In genomic region chr5:65047948-65048690, GRCh38 we compare ENCODE assay signal across 15 cellular contexts.
A peak's percentile ranks its signal among the peaks of the same experiment; 100 is the strongest.
DNase-seq lines count a peak whose midpoint lies in the region; ATAC-seq, FAIRE-seq and TF ChIP-seq lines count a peak whose summit lies in the region.
"Had no signal": no experiment of that assay in that cellular context is flagged by ENCODE, and none has a peak within 500 bp of the region (broad histone marks: within the 10 kb centered on the region; RNA-seq: fewer than 3 reads in every experiment).

No MANE protein-coding gene starts in this region.

- H3K27ac ChIP-seq in SK-N-SH (ENCODE audit: low read depth in 2 of 2, low read length in 1 of 2): no peak overlapping the region
- H3K27ac ChIP-seq: 22Rv1, KMS-11, RWPE1, spleen had no signal

- H3K4me1 Mint-ChIP-seq in stimulated activated effector memory CD8-positive, alpha-beta T cell treated with anti-CD3 and anti-CD28 coated beads, Interleukin-12 subunit alpha, Interleukin-12 subunit beta, amount 100 ng/mL, for 72 hours: no peaks in the 10 kb centered on the region
- H3K4me1 Mint-ChIP-seq: neural crest cell had no signal

- H4K20me1 ChIP-seq in SK-N-SH (ENCODE audit: insufficient read depth): no peaks in the 10 kb centered on the region

- H2AFZ ChIP-seq in SK-N-SH (ENCODE audit: low read depth): no peak overlapping the region

- H3K4me2 ChIP-seq in SK-N-SH: no peak overlapping the region
- H3K4me2 ChIP-seq: KMS-11 had no signal

- POLR2A ChIA-PET in SK-N-SH (lab: Yijun Ruan, JAX): no interaction called here

- H3K79me2 ChIP-seq in SK-N-SH (ENCODE audit: insufficient read depth): no peaks in the 10 kb centered on the region

- 70% methylated on average over 2 of the region's 2 CpGs for WGBS in SK-N-SH (ENCODE audit: low lambda C conversion rate)

- H3K36me3 Mint-ChIP-seq in stimulated activated effector memory CD8-positive, alpha-beta T cell treated with anti-CD3 and anti-CD28 coated beads, Interleukin-12 subunit alpha, Interleukin-12 subunit beta, amount 100 ng/mL, for 72 hours: no peaks in the 10 kb centered on the region

- FAIRE-seq in H54 (lab: Jason Lieb, UNC): no peak

- H3K27ac Mint-ChIP-seq in stimulated activated effector memory CD8-positive, alpha-beta T cell treated with anti-CD3 and anti-CD28 coated beads, Interleukin-12 subunit alpha, Interleukin-12 subunit beta, amount 100 ng/mL, for 72 hours: no peak overlapping the region

- no peak for TF ChIP-seq RAD21 in SK-N-SH (IDR thresholded peaks at IDR 0.05; ENCODE audit: low read length)

- no peaks in the 10 kb centered on the region for H3K36me3 ChIP-seq in SK-N-SH (replicated peaks in 1 of 2; ENCODE audit: control insufficient read depth in 1 of 2, insufficient read depth in 2 of 2, low read length in 1 of 2)
- H3K36me3 ChIP-seq: spleen had no signal

- H3K4me3 Mint-ChIP-seq in stimulated activated effector memory CD8-positive, alpha-beta T cell treated with anti-CD3 and anti-CD28 coated beads, Interleukin-12 subunit alpha, Interleukin-12 subunit beta, amount 100 ng/mL, for 72 hours: no peak overlapping the region
- H3K4me3 Mint-ChIP-seq: neural crest cell had no signal

- H3K9ac ChIP-seq in SK-N-SH: no peak overlapping the region
- H3K9ac ChIP-seq: KMS-11 had no signal

- H3K9me3 Mint-ChIP-seq in stimulated activated effector memory CD8-positive, alpha-beta T cell treated with anti-CD3 and anti-CD28 coated beads, Interleukin-12 subunit alpha, Interleukin-12 subunit beta, amount 100 ng/mL, for 72 hours: no peaks in the 10 kb centered on the region
- H3K9me3 Mint-ChIP-seq: neural crest cell had no signal

- H3K27me3 ChIP-seq in SK-N-SH (ENCODE audit: insufficient read depth): no peaks in the 10 kb centered on the region
- H3K27me3 ChIP-seq: spleen had no signal

- H3K9me2 ChIP-seq in SK-N-SH: no peaks in the 10 kb centered on the region

- DNase-seq in SK-N-SH: no peak
- peak in 1 of 2 donors; percentile 34 for DNase-seq in stimulated activated effector memory CD8-positive, alpha-beta T cell treated with anti-CD3 and anti-CD28 coated beads, Interleukin-12 subunit alpha, Interleukin-12 subunit beta, amount 100 ng/mL, for 72 hours (ENCODE audit: low spot score in 2 of 2)
- no peak for DNase-seq in H54 (ENCODE audit: insufficient read length, low spot score)
- DNase-seq in NCI-H187 (lab: John Stamatoyannopoulos, UW): no peak
- no peak for DNase-seq in NCI-H1417 (lab: John Stamatoyannopoulos, UW)
- DNase-seq: effector memory CD4-positive, alpha-beta T cell; left cardiac atrium; spleen had no signal

- CTCF ChIA-PET in SK-N-SH (lab: Yijun Ruan, JAX): interaction anchor here (1.6 to 3.4 kb wide), 2 partner anchors 10 to 237 kb away, joined by 4 to 13 read pairs; no protein-coding TSS in a partner anchor

- no peaks in the 10 kb centered on the region for H3F3A ChIP-seq in SK-N-SH (replicated peaks; ENCODE audit: insufficient read depth)

- ATAC-seq in SK-N-SH treated with all-trans-retinoic acid at 6 μM for 48 hours (no peak), GM21576 (IDR thresholded peaks at IDR 0.05; ENCODE audit: unreplicated experiment) (peak; percentile 33), HG03196 (IDR thresholded peaks at IDR 0.05; ENCODE audit: unreplicated experiment) (peak; percentile 44)
- ATAC-seq in stimulated activated effector memory CD8-positive, alpha-beta T cell treated with anti-CD3 and anti-CD28 coated beads, Interleukin-12 subunit alpha, Interleukin-12 subunit beta, amount 100 ng/mL, for 72 hours: peak; percentile 73

- no peak for TF ChIP-seq CTCF in SK-N-SH (IDR thresholded peaks at IDR 0.05)

- TF ChIP-seq EP300 in SK-N-SH (IDR thresholded peaks at IDR 0.05; ENCODE audit: borderline replicate concordance in 1 of 2, low read depth in 1 of 2, low read length in 1 of 2): no peak

- no peaks in the 10 kb centered on the region for H3K4me1 ChIP-seq in SK-N-SH (ENCODE audit: control insufficient read depth in 1 of 2, insufficient read depth in 2 of 2, low read depth in 1 of 2, low read length in 1 of 2)

- no peaks in the 10 kb centered on the region for H3K9me3 ChIP-seq in SK-N-SH
- H3K9me3 ChIP-seq: spleen had no signal

- no peak overlapping the region for H3K4me3 ChIP-seq in SK-N-SH (ENCODE audit: low read depth in 2 of 2, low read length in 1 of 2)
- H3K4me3 ChIP-seq: spleen had no signal

- TF ChIP-seq POLR2A in H54 (IDR thresholded peaks at IDR 0.05; ENCODE audit: low read depth, low read length): no peak

TF ChIP-seq in SK-N-SH, 30 proteins besides CTCF, POLR2A, EP300 and RAD21:
- 0 out of 2 replicates have a peak, but pooled peaks have one; percentile 25 for TF ChIP-seq REST (IDR thresholded peaks at IDR 0.05; ENCODE audit: low read depth, low read length)
- no peak for TF ChIP-seq JUND (IDR thresholded peaks at IDR 0.05)

TF ChIP-seq in SK-N-SH treated with all-trans-retinoic acid at 6 μM for 48 hours, 23 proteins besides CTCF, POLR2A, EP300 and RAD21:
- no peak for TF ChIP-seq BACH2 (CRISPR knock-in tag; IDR thresholded peaks at IDR 0.05; ENCODE audit: borderline replicate concordance)
- no peak for TF ChIP-seq TCF4 (CRISPR knock-in tag; IDR thresholded peaks at IDR 0.05; ENCODE audit: borderline replicate concordance)
- no peak for TF ChIP-seq PPARA (CRISPR knock-in tag; IDR thresholded peaks at IDR 0.05; ENCODE audit: borderline replicate concordance)
- TF ChIP-seq ZNF565 (CRISPR knock-in tag; conservative IDR thresholded peaks at IDR 0.05; ENCODE audit: low read depth): no peak
- no peak for TF ChIP-seq ZC3H10 (CRISPR knock-in tag; IDR thresholded peaks at IDR 0.05)
- no peak for TF ChIP-seq CSRNP3 (CRISPR knock-in tag; IDR thresholded peaks at IDR 0.05)
- no peak for TF ChIP-seq ZNF8 (CRISPR knock-in tag; IDR thresholded peaks at IDR 0.05)
- TF ChIP-seq OSR1 (CRISPR knock-in tag; IDR thresholded peaks at IDR 0.05): no peak
- no peak for TF ChIP-seq SNAI2 (CRISPR knock-in tag; IDR thresholded peaks at IDR 0.05)
- no peak for TF ChIP-seq GLIS3 (CRISPR knock-in tag; IDR thresholded peaks at IDR 0.05)
- TF ChIP-seq RARB (CRISPR knock-in tag; IDR thresholded peaks at IDR 0.05): no peak
- TF ChIP-seq, protein P1, sequence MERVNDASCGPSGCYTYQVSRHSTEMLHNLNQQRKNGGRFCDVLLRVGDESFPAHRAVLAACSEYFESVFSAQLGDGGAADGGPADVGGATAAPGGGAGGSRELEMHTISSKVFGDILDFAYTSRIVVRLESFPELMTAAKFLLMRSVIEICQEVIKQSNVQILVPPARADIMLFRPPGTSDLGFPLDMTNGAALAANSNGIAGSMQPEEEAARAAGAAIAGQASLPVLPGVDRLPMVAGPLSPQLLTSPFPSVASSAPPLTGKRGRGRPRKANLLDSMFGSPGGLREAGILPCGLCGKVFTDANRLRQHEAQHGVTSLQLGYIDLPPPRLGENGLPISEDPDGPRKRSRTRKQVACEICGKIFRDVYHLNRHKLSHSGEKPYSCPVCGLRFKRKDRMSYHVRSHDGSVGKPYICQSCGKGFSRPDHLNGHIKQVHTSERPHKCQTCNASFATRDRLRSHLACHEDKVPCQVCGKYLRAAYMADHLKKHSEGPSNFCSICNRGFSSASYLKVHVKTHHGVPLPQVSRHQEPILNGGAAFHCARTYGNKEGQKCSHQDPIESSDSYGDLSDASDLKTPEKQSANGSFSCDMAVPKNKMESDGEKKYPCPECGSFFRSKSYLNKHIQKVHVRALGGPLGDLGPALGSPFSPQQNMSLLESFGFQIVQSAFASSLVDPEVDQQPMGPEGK (CRISPR knock-in tag; IDR thresholded peaks at IDR 0.05; ENCODE audit: borderline replicate concordance): no peak
- no peak for TF ChIP-seq ESRRG (CRISPR knock-in tag; IDR thresholded peaks at IDR 0.05)
- no peak for TF ChIP-seq ISL1 (CRISPR knock-in tag; IDR thresholded peaks at IDR 0.05)
- no peak for TF ChIP-seq POU6F1 (CRISPR knock-in tag; IDR thresholded peaks at IDR 0.05; ENCODE audit: borderline replicate concordance, low read depth)
- TF ChIP-seq TOX (CRISPR knock-in tag; IDR thresholded peaks at IDR 0.05; ENCODE audit: borderline replicate concordance): no peak
